ENCODE assay signal across 8 cellular contexts in the genomic region with DNA sequence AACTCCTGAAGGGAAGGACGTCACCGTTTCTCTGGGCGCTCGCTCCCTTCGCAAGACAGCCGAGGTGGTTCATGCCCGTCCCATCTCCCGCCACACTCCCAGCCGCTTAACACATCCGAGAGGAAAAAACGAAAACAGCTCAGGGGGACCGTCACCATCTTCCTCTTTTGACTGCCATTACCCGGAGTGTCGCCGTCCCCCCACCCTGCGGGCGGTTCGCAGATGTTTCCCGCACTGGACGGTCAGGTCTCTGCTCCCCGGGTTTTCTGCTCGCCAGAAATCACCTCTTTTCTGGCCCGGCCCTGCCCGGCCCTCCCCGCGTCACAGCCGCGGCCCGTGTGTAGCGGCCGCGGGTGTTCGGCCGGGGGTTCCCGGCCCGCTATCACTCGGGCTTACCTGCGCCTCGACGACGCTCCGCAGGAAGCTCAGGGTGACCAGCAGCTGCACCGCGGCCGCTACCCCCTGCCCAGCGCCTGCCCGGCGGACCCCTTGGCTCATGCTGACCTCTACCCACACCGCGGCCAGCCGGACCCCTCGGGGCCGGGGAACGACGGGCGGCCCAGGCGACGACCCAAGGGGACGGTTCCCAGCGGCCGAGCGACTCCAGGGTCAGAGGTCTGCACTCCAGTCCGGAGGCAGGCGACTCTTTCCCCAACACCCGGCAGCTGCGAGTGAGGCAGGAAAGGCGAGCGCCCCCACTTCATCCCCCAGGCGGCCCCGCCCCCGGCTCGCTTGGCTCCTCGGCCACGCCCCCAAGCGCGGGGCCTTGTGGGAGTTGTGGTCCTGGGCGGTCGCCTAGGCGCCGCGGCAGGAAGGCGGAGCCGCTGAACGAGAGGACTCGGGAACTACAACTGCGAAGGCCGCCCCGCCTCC.
DNase-seq lines count a peak whose midpoint lies in the region; ATAC-seq, FAIRE-seq and TF ChIP-seq lines count a peak whose summit lies in the region.

A gene with protein sequence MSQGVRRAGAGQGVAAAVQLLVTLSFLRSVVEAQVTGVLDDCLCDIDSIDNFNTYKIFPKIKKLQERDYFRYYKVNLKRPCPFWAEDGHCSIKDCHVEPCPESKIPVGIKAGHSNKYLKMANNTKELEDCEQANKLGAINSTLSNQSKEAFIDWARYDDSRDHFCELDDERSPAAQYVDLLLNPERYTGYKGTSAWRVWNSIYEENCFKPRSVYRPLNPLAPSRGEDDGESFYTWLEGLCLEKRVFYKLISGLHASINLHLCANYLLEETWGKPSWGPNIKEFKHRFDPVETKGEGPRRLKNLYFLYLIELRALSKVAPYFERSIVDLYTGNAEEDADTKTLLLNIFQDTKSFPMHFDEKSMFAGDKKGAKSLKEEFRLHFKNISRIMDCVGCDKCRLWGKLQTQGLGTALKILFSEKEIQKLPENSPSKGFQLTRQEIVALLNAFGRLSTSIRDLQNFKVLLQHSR (minus strand): TSS at position 673 of the 873 bp plus-strand sequence. CDS start 175 bp downstream, at position 498.

- no peaks in the 10 kb centered on the region for H3K36me3 Mint-ChIP-seq in nephron progenitor cell (ENCODE audit: low read depth)
- peaks cover 5% of the 10 kb centered on the region for H3K36me3 Mint-ChIP-seq in stimulated activated naive CD8-positive, alpha-beta T cell treated with anti-CD3 and anti-CD28 coated beads, Interleukin-15, Interleukin-2, amounts not matched to agents 100 ng/mL and 50 ng/mL, for 24 hours (ENCODE audit: low read depth)

- H3K4me1 ChIP-seq in ES-I3 (ENCODE audit: insufficient read depth, low read length): no peaks in the 10 kb centered on the region; the same call in 1 of the 2 replicates
- no peaks in the 10 kb centered on the region for H3K4me1 ChIP-seq in RWPE2 (ENCODE audit: insufficient read depth, poor library complexity, severe bottlenecking)

- H3K9ac ChIP-seq in ES-I3 (ENCODE audit: low read depth, low read length): peak within 1 kb of the TSS; percentile 87

- H3K9me3 ChIP-seq in ES-I3 (ENCODE audit: control insufficient read depth, insufficient read depth, low read length): no peaks in the 10 kb centered on the region
- no peaks in the 10 kb centered on the region for H3K9me3 ChIP-seq in RWPE2 (ENCODE audit: severe bottlenecking)

- DNase-seq in H54 (ENCODE audit: insufficient read length, low spot score): peak; percentile 80
- DNase-seq in LoVo (ENCODE audit: low spot score): peak; percentile 95
- peak; percentile 90 for DNase-seq in RWPE2 (ENCODE audit: low spot score)
- peak; percentile 97 for DNase-seq in activated effector memory CD4-positive, alpha-beta T cell treated with Interleukin-2 at 50 U/mL for 16 hours
- DNase-seq in fibroblast of the conjunctiva (ENCODE audit: low read depth): peak; percentile 88
- peak; percentile 98 for DNase-seq in nephron progenitor cell

- peaks cover 27% of the 10 kb centered on the region for H3K4me1 Mint-ChIP-seq in nephron progenitor cell
- peaks cover 56% of the 10 kb centered on the region for H3K4me1 Mint-ChIP-seq in stimulated activated naive CD8-positive, alpha-beta T cell treated with anti-CD3 and anti-CD28 coated beads, Interleukin-15, Interleukin-2, amounts not matched to agents 100 ng/mL and 50 ng/mL, for 24 hours (ENCODE audit: low read depth)

- no peak for FAIRE-seq in H54 (lab: Jason Lieb, UNC)

- H3K27me3 Mint-ChIP-seq in nephron progenitor cell (ENCODE audit: low read depth, poor library complexity): peaks cover 85% of the 10 kb centered on the region
- no peaks in the 10 kb centered on the region for H3K27me3 Mint-ChIP-seq in stimulated activated naive CD8-positive, alpha-beta T cell treated with anti-CD3 and anti-CD28 coated beads, Interleukin-15, Interleukin-2, amounts not matched to agents 100 ng/mL and 50 ng/mL, for 24 hours

- no peak for TF ChIP-seq CTCF in RWPE2 (IDR thresholded peaks at IDR 0.05; ENCODE audit: poor library complexity, severe bottlenecking)
- TF ChIP-seq CTCF in nephron progenitor cell (IDR thresholded peaks at IDR 0.05): no peak

- H3K27ac Mint-ChIP-seq in nephron progenitor cell: no peak within 1 kb of the TSS
- peak within 1 kb of the TSS; percentile 84 for H3K27ac Mint-ChIP-seq in stimulated activated naive CD8-positive, alpha-beta T cell treated with anti-CD3 and anti-CD28 coated beads, Interleukin-15, Interleukin-2, amounts not matched to agents 100 ng/mL and 50 ng/mL, for 24 hours

- peak; percentile 88 for TF ChIP-seq POLR2A in H54 (IDR thresholded peaks at IDR 0.05; ENCODE audit: low read depth, low read length)

- peak within 1 kb of the TSS; percentile 99 for H3K4me3 ChIP-seq in RWPE2 (ENCODE audit: severe bottlenecking)

- peak; percentile 96 for ATAC-seq in RWPE2 (ENCODE audit: low read depth)

- H3K27me3 ChIP-seq in RWPE2 (ENCODE audit: insufficient read depth, poor library complexity, severe bottlenecking): no peaks in the 10 kb centered on the region

- H3K4me3 Mint-ChIP-seq in nephron progenitor cell: peak within 1 kb of the TSS; percentile 87
- peak within 1 kb of the TSS; percentile 90 for H3K4me3 Mint-ChIP-seq in stimulated activated naive CD8-positive, alpha-beta T cell treated with anti-CD3 and anti-CD28 coated beads, Interleukin-15, Interleukin-2, amounts not matched to agents 100 ng/mL and 50 ng/mL, for 24 hours

- H3K36me3 ChIP-seq in ES-I3 (ENCODE audit: insufficient read depth, low read length) (no peaks in the 10 kb centered on the region), RWPE2 (ENCODE audit: low read depth) (no peaks in the 10 kb centered on the region)

- peaks cover 6% of the 10 kb centered on the region for H3K9me3 Mint-ChIP-seq in nephron progenitor cell
- peaks cover under 1% of the 10 kb centered on the region for H3K9me3 Mint-ChIP-seq in stimulated activated naive CD8-positive, alpha-beta T cell treated with anti-CD3 and anti-CD28 coated beads, Interleukin-15, Interleukin-2, amounts not matched to agents 100 ng/mL and 50 ng/mL, for 24 hours

- no peak within 1 kb of the TSS for H3K27ac ChIP-seq in RWPE2 (ENCODE audit: poor library complexity, severe bottlenecking)
